10 cellular contexts compared by ENCODE assay signal in the genomic region with DNA sequence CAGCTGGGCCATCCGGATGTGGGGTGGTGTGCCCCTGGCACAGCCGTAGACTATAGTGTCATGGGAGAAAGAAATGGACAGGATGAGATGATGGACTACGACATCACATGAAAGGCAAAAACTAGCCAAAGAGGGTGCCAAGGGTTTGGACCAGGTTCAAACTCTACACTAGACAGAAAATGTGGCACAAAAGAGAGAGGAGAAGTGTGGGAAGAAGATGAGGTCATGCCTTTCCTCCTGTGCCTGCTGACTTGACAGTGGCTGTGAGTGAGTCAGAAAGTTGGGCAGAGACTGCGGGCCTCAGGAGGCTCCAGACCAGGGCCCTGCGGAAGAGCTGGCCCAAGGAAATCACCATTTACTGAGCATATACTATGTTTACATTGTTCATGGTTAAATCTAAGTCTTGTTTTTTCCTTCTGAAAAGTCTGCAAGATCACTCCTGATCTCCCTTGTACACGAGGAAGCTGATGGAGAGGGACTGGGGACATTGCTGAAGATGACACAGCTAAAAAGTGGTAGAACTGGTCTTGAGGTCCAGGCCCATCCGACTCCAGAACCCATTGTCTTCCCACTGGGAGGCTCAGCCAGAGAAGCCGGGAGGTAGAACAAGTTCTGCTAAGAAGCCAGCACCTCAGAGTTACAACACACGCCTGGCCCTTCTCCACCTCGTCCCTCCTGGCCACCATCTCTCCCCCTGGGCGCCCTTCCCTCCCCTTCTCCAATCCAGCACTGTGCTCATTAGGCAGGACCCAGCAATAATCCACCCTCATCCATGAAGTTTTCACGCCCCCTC. TPM values are rescaled to one million over a fixed set of nuclear protein-coding genes. Genes with fewer than 3 reads are reported as not detected.
A peak's percentile ranks its signal among the peaks of the same experiment; 100 is the strongest.
DNase-seq lines count a peak whose midpoint lies in the region; ATAC-seq and TF ChIP-seq lines count a peak whose summit lies in the region.
"Had no signal": no experiment of that assay in that cellular context is flagged by ENCODE, and none has a peak within 500 bp of the region (broad histone marks: within the 10 kb centered on the region; RNA-seq: fewer than 3 reads in every experiment).

No MANE protein-coding gene starts in this region.

- no peak overlapping the region for H3K4me3 Mint-ChIP-seq in activated CD4-positive, alpha-beta T cell treated with anti-CD3 and anti-CD28 coated beads, Interleukin-2, amount 10 ng/mL, durations not matched to agents 7 days and 5 days
- H3K4me3 Mint-ChIP-seq: neural progenitor cell had no signal

- peaks cover 6% of the 10 kb centered on the region for H3K9me3 Mint-ChIP-seq in activated CD4-positive, alpha-beta T cell treated with anti-CD3 and anti-CD28 coated beads, Interleukin-2, amount 10 ng/mL, durations not matched to agents 7 days and 5 days

- H3K27me3 Mint-ChIP-seq in activated CD4-positive, alpha-beta T cell treated with anti-CD3 and anti-CD28 coated beads, Interleukin-2, amount 10 ng/mL, durations not matched to agents 7 days and 5 days: peaks cover 2% of the 10 kb centered on the region

- no peak for TF ChIP-seq POLR2A in uterus (IDR thresholded peaks at IDR 0.05)

- H3K27ac ChIP-seq in brain microvascular endothelial cell: peak overlapping the region; percentile 29
- peak overlapping the region; percentile 25 to 41 for H3K27ac ChIP-seq in uterus
- H3K27ac ChIP-seq: heart right ventricle, neural progenitor cell had no signal

- no peaks in the 10 kb centered on the region for H3K36me3 Mint-ChIP-seq in activated CD4-positive, alpha-beta T cell treated with anti-CD3 and anti-CD28 coated beads, Interleukin-2, amount 10 ng/mL, durations not matched to agents 7 days and 5 days (ENCODE audit: low read depth)
- H3K36me3 Mint-ChIP-seq: activated naive CD4-positive, alpha-beta T cell treated with anti-CD3 and anti-CD28 coated beads, Interleukin-2, amount 50 U/mL, for 72 hours had no signal

- ATAC-seq in left colon (peak; percentile 28), HG02798 (IDR thresholded peaks at IDR 0.05; ENCODE audit: poor library complexity, unreplicated experiment) (no peak)
- ATAC-seq: activated naive CD4-positive, alpha-beta T cell treated with anti-CD3 and anti-CD28 coated beads, Interleukin-2, amount 50 U/mL, for 72 hours had no signal

- POLR2A ChIA-PET in activated CD4-positive, alpha-beta T cell treated with anti-CD3 and anti-CD28 coated beads, Interleukin-2, amount 10 ng/mL, durations not matched to agents 7 days and 5 days (lab: Charles Lee): no interaction called here

- CTCF ChIA-PET in activated CD4-positive, alpha-beta T cell treated with anti-CD3 and anti-CD28 coated beads, Interleukin-2, amount 10 ng/mL, durations not matched to agents 7 days and 5 days (lab: Charles Lee): interaction anchor here (0.8 kb wide), 1 partner anchor 16 kb away, joined by 3 read pairs; no protein-coding TSS in a partner anchor

- no peak overlapping the region for H3K27ac Mint-ChIP-seq in activated CD4-positive, alpha-beta T cell treated with anti-CD3 and anti-CD28 coated beads, Interleukin-2, amount 10 ng/mL, durations not matched to agents 7 days and 5 days
- H3K27ac Mint-ChIP-seq: activated naive CD4-positive, alpha-beta T cell treated with anti-CD3 and anti-CD28 coated beads, Interleukin-2, amount 50 U/mL, for 72 hours had no signal

- H3K4me1 Mint-ChIP-seq in activated CD4-positive, alpha-beta T cell treated with anti-CD3 and anti-CD28 coated beads, Interleukin-2, amount 10 ng/mL, durations not matched to agents 7 days and 5 days: no peaks in the 10 kb centered on the region

- no peaks in the 10 kb centered on the region for H3K27me3 ChIP-seq in brain microvascular endothelial cell (replicated peaks)
- H3K27me3 ChIP-seq in uterus: no peaks in the 10 kb centered on the region
- H3K27me3 ChIP-seq: heart right ventricle, neural progenitor cell had no signal

- intact Hi-C loops in left colon (cut with DNase I, micrococcal nuclease) (no loop called here), uterus (cut with DNase I; ENCODE audit: low total_unique reads) (no loop called here)

- no peaks in the 10 kb centered on the region for H3K4me1 ChIP-seq in uterus

- H3K36me3 ChIP-seq in brain microvascular endothelial cell (replicated peaks) (no peaks in the 10 kb centered on the region), uterus (no peaks in the 10 kb centered on the region)
- H3K36me3 ChIP-seq: heart right ventricle, neural progenitor cell had no signal

- DNase-seq in HT1080 (ENCODE audit: low read depth) (peak; percentile 89), brain microvascular endothelial cell (peak; percentile 76), left colon (no peak), uterus (peak in 1 of 2 donors; percentile 38), DMS153 treated with DMSO at 0.1 percent for 48 hours (lab: John Stamatoyannopoulos, UW; ENCODE audit: unreplicated experiment) (no peak)
- no peak for DNase-seq in activated CD4-positive, alpha-beta T cell treated with anti-CD3 and anti-CD28 coated beads, Interleukin-2, amount 10 ng/mL, durations not matched to agents 7 days and 5 days
- DNase-seq: heart right ventricle had no signal

- no peaks in the 10 kb centered on the region for H3K9me3 ChIP-seq in uterus

- in situ Hi-C loops in brain microvascular endothelial cell (cut with HindIII; ENCODE audit: low pct_ligation_motif_present, low sequenced_read_pairs): no loop called here

- no peak overlapping the region for H3K4me3 ChIP-seq in brain microvascular endothelial cell (ENCODE audit: low read depth, low read length)
- H3K4me3 ChIP-seq in uterus: no peak overlapping the region
- H3K4me3 ChIP-seq: heart right ventricle, neural progenitor cell had no signal

- TF ChIP-seq CTCF in brain microvascular endothelial cell (IDR thresholded peaks at IDR 0.05; ENCODE audit: low read depth, low read length, missing control alignments) (no peak), uterus (IDR thresholded peaks at IDR 0.05) (no peak)

RNA-seq across cellular contexts. Expression of a gene that starts 35.7 kb away (rescaled TPM):
- total RNA-seq in HT1080 (2014; rRNA removed; shearing (Covaris generic)): 6.7 and 7.2 TPM in 2 replicates
- polyA plus RNA-seq in HT1080 (2015; cell fraction: cytosol; rRNA removed): 5.4 and 6.5 TPM in 2 replicates
- polyA plus RNA-seq in HT1080 (2015; cell fraction: nucleus; rRNA removed): 5.9 and 6.4 TPM in 2 replicates
- total RNA-seq in left colon: 10 to 100 TPM; 11.6 to 49.4 TPM
- total RNA-seq in uterus: 10 to 100 TPM in 2 of 4 donors, 1 to 10 TPM in 2; 7.6 to 29.6 (median 12.4) TPM
- total RNA-seq in activated CD4-positive, alpha-beta T cell treated with anti-CD3 and anti-CD28 coated beads, Interleukin-2, amount 10 ng/mL, durations not matched to agents 7 days and 5 days: not detected

Comparison
In these comparisons a context has a peak if more than half of its experiments do, and no peak if none do; other contexts are left out.
1. DNase-seq: peak in HT1080 (single experiment) and brain microvascular endothelial cell (single experiment); none in left colon (0 of 2), activated CD4-positive, alpha-beta T cell treated with anti-CD3 and anti-CD28 coated beads, Interleukin-2, amount 10 ng/mL, durations not matched to agents 7 days and 5 days (single experiment) and DMS153 treated with DMSO at 0.1 percent for 48 hours (single experiment).